ENCODE assay signal across 8 cellular contexts in the genomic region with DNA sequence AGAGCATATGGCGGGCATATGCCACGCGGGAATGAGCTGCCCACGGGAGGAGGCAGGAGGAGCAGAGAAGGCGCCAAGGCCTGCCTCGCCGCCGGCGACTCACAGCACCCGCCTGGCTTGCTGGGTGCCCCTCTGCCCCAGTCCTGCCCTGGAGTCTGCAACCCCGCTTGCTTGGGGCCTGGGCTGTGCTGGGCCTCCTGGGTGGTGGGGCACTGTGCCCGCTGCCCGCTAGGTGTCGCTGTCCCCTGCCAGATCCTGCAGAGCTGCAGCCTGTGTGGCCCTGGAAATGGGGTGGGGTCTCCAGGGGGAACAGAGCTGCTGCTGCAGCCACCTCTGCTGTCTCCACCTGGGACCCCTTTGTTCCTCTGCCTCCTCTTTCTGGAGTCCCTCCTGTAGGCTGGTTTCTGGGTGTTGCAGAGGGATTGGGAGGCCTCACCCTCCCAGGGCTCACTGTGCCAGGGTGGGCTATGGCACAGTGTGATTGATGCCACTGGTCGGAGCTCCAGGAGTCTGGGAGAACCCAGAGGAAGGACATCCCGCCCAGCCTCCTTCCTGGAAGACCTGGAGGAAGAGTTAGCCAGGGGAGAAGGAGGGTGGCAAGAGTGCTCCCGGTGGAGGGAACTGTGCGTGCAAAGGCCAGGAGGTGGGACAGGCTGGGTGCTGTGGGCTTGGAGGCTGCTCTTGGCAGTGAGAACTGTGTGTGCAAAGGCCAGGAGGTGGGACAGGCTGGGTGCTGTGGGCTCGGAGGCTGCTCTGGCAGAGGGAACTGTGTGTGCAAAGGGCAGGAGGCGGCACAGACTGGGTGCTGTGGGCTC.
DNase-seq lines count a peak whose midpoint lies in the region; ATAC-seq and TF ChIP-seq lines count a peak whose summit lies in the region.

No MANE protein-coding gene starts in this region.

- intact Hi-C loops in lower lobe of right lung (cut with DNase I): no loop called here

- no peak overlapping the region for H3K4me2 ChIP-seq in KMS-11

- H3K27ac ChIP-seq in KMS-11: no peak overlapping the region
- H3K27ac ChIP-seq in lower lobe of right lung: no peak overlapping the region

- no peaks in the 10 kb centered on the region for H3K4me1 Mint-ChIP-seq in central memory CD8-positive, alpha-beta T cell

- H4K20me1 ChIP-seq in KMS-11 (ENCODE audit: insufficient read depth): no peaks in the 10 kb centered on the region

- no peak overlapping the region for H3K9ac ChIP-seq in KMS-11

- no peak overlapping the region for H2AFZ ChIP-seq in KMS-11 (ENCODE audit: low read depth)

- no peaks in the 10 kb centered on the region for H3K36me3 Mint-ChIP-seq in central memory CD8-positive, alpha-beta T cell (ENCODE audit: insufficient read depth)

- peak; percentile 99 for TF ChIP-seq CTCF in GM12872 (IDR thresholded peaks at IDR 0.05; ENCODE audit: insufficient read depth, low read depth, low read length)
- TF ChIP-seq CTCF in KMS-11 (conservative IDR thresholded peaks at IDR 0.05; ENCODE audit: low read depth, low read length): peak; percentile 96
- TF ChIP-seq CTCF in lower lobe of right lung (IDR thresholded peaks at IDR 0.05): peak; percentile 96

- no peak overlapping the region for H3K27ac Mint-ChIP-seq in central memory CD8-positive, alpha-beta T cell (ENCODE audit: low read depth)

- H3K27me3 Mint-ChIP-seq in central memory CD8-positive, alpha-beta T cell: no peaks in the 10 kb centered on the region

- H3K9me3 ChIP-seq in lower lobe of right lung: no peaks in the 10 kb centered on the region

- H3K4me3 ChIP-seq in KMS-11 (IDR thresholded peaks at IDR 0.05; ENCODE audit: insufficient read depth, low read depth, low read length) (no peak overlapping the region), lower lobe of right lung (no peak overlapping the region)

- H3K9me3 Mint-ChIP-seq in central memory CD8-positive, alpha-beta T cell: no peaks in the 10 kb centered on the region

- H3K4me1 ChIP-seq in KMS-11 (ENCODE audit: low read depth, poor library complexity, severe bottlenecking) (no peaks in the 10 kb centered on the region), lower lobe of right lung (no peaks in the 10 kb centered on the region)

- H3K27me3 ChIP-seq in KMS-11 (ENCODE audit: insufficient read depth, low read depth): peaks cover 72% of the 10 kb centered on the region
- no peaks in the 10 kb centered on the region for H3K27me3 ChIP-seq in lower lobe of right lung (ENCODE audit: low read depth)

- peak; percentile 71 for ATAC-seq in central memory CD8-positive, alpha-beta T cell (replicated peaks; ENCODE audit: extremely low read depth, poor library complexity, severe bottlenecking)
- ATAC-seq in lower lobe of right lung (peak; percentile 79 to 85), HG03469 (IDR thresholded peaks at IDR 0.05; ENCODE audit: unreplicated experiment) (no peak)

- peak; percentile 53 to 54 for DNase-seq in activated CD4-positive, alpha-beta T cell treated with anti-CD3 and anti-CD28 coated beads for 24 hours (ENCODE audit: low read depth in 2 of 2)
- DNase-seq in central memory CD8-positive, alpha-beta T cell (ENCODE audit: low spot score in 2 of 2): peak; percentile 39 to 48
- peak; percentile 67 for DNase-seq in lower lobe of right lung
- peak; percentile 46 for DNase-seq in stimulated activated CD8-positive, alpha-beta memory T cell treated with anti-CD3 and anti-CD28 coated beads, Interleukin-15, amount 100 ng/mL, for 24 hours (ENCODE audit: low read depth)
- DNase-seq in amniotic stem cell (lab: John Stamatoyannopoulos, UW): no peak

- H3K36me3 ChIP-seq in KMS-11 (ENCODE audit: insufficient read depth) (no peaks in the 10 kb centered on the region), lower lobe of right lung (no peaks in the 10 kb centered on the region)

- H3K79me2 ChIP-seq in KMS-11 (ENCODE audit: insufficient read depth, low read depth): no peaks in the 10 kb centered on the region

- H3K4me3 Mint-ChIP-seq in central memory CD8-positive, alpha-beta T cell: no peak overlapping the region
